In the genomic region with DNA sequence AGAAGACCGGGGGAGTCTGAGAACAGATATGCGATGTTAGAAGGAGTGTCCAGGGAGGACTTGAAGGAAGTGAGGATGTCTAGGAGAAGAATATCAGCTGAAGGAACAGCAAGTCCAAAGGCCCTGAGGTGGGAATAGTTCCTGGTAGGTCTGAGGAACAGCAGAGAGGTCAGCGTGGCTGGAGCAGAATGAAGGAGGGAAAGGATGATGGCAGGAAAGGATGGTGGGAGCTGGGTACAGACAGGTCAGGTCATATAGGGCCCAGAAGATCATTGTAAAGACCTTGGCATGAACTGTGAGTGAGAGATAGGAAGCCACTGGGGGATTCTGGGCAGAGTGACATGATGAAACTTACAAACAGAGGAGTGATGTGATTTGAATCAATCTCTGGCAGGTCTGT, we compare ENCODE assay signal across 25 cellular contexts.
DNase-seq lines count a peak whose midpoint lies in the region; ATAC-seq, FAIRE-seq and TF ChIP-seq lines count a peak whose summit lies in the region.
"Had no signal": no experiment of that assay in that cellular context is flagged by ENCODE, and none has a peak within 500 bp of the region (broad histone marks: within the 10 kb centered on the region; RNA-seq: fewer than 3 reads in every experiment).

No MANE protein-coding gene starts in this region.

- no peak overlapping the region for H2BK5ac ChIP-seq in IMR-90 (ENCODE audit: low read depth, low read length, poor library complexity, severe bottlenecking)
- no peak overlapping the region for H2BK5ac ChIP-seq in neuronal stem cell (ENCODE audit: low read length)

- no peak for ATAC-seq in IMR-90 (ENCODE audit: low read depth)
- ATAC-seq in HG02840 (IDR thresholded peaks at IDR 0.05; ENCODE audit: low FRiP score, unreplicated experiment): no peak
- no peak for ATAC-seq in CD4-positive, alpha-beta T cell (ENCODE audit: poor library complexity)
- ATAC-seq: A549, HCT116 had no signal

- no peak for TF ChIP-seq POLR2A in IMR-90 (IDR thresholded peaks at IDR 0.05; ENCODE audit: low read depth, low read length)

- no peak overlapping the region for H2BK20ac ChIP-seq in IMR-90 (ENCODE audit: low read depth, low read length)

- no peaks in the 10 kb centered on the region for H3K27me3 ChIP-seq in IMR-90 (ENCODE audit: control insufficient read depth, insufficient read depth, low read length)
- H3K27me3 ChIP-seq in bronchial epithelial cell (ENCODE audit: control insufficient read depth, insufficient read depth, low read length): no peaks in the 10 kb centered on the region
- no peaks in the 10 kb centered on the region for H3K27me3 ChIP-seq in neuronal stem cell (ENCODE audit: control insufficient read depth in 3 of 3, insufficient read depth in 3 of 3, low read depth in 1 of 3, low read length in 3 of 3)
- no peaks in the 10 kb centered on the region for H3K27me3 ChIP-seq in CD4-positive, alpha-beta T cell (ENCODE audit: control insufficient read depth, insufficient read depth, low read length)
- H3K27me3 ChIP-seq: BE2C, Peyer's patch had no signal

- WGBS in IMR-90 (ENCODE audit: extremely low coverage in 2 of 2, insufficient read length in 1 of 2), 2 experiments: 100% methylated on average over 3 of the region's 3 CpGs; no CpG with 5 or more reads in 1 of the 2 experiments
- whole genome bisulfite sequencing in neuronal stem cell (ENCODE audit: extremely low coverage in 2 of 2, insufficient read length in 2 of 2, insufficient replicate concordance in 1 of 2), 2 donors: no CpG with 5 or more reads among the region's 3 CpGs

- no peak overlapping the region for H3K27ac Mint-ChIP-seq in immature natural killer cell
- no peak overlapping the region for H3K27ac Mint-ChIP-seq in CD4-positive, alpha-beta T cell

- no peak overlapping the region for H3K4me3 Mint-ChIP-seq in immature natural killer cell
- H3K4me3 Mint-ChIP-seq in CD4-positive, alpha-beta T cell: no peak overlapping the region
- H3K4me3 Mint-ChIP-seq: CD4-positive, CD25-positive, alpha-beta regulatory T cell; IgD-negative memory B cell had no signal

- H2BK12ac ChIP-seq in neuronal stem cell (ENCODE audit: low read length): peak overlapping the region; percentile 26

- no peaks in the 10 kb centered on the region for H4K20me1 ChIP-seq in IMR-90 (ENCODE audit: insufficient read depth, low read length)

- no peak overlapping the region for H3K56ac ChIP-seq in IMR-90 (ENCODE audit: extremely low read depth, insufficient read depth, low read length)

- H3K36me3 ChIP-seq in IMR-90 (ENCODE audit: control insufficient read depth, insufficient read depth, low read length) (0 out of 2 replicates have a peak, but pooled peaks cover 1% of the 10 kb centered on the region), bronchial epithelial cell (ENCODE audit: control insufficient read depth, insufficient read depth, low read length) (no peaks in the 10 kb centered on the region), neuronal stem cell (replicated peaks in 1 of 2; ENCODE audit: control insufficient read depth in 2 of 2, insufficient read depth in 2 of 2, low read length in 2 of 2) (no peaks in the 10 kb centered on the region)
- H3K36me3 ChIP-seq: BE2C, Peyer's patch had no signal

- peak; percentile 40 for FAIRE-seq in bronchial epithelial cell (lab: Jason Lieb, UNC)
- FAIRE-seq: A549, D721Med, G401.6 had no signal

- H3K27ac ChIP-seq in IMR-90 (ENCODE audit: insufficient read depth, low read length) (no peak overlapping the region), neuronal stem cell (replicated peaks; ENCODE audit: low read length) (no peak overlapping the region)
- no peak overlapping the region for H3K27ac ChIP-seq in CD4-positive, alpha-beta T cell (ENCODE audit: low read depth, low read length)
- H3K27ac ChIP-seq: A549 had no signal

- H2AFZ ChIP-seq in IMR-90 (replicated peaks; ENCODE audit: low read length, poor library complexity) (no peak overlapping the region), neuronal stem cell (ENCODE audit: low read length) (no peak overlapping the region)

- H2BK15ac ChIP-seq in IMR-90 (ENCODE audit: low read depth, low read length) (no peak overlapping the region), neuronal stem cell (ENCODE audit: low read length) (no peak overlapping the region)

- peaks cover 0 to under 1% (median 0%) of the 10 kb centered on the region in 3 donors for H3K27me3 Mint-ChIP-seq in immature natural killer cell (ENCODE audit: low read depth in 3 of 3)
- H3K27me3 Mint-ChIP-seq in CD4-positive, alpha-beta T cell: no peaks in the 10 kb centered on the region
- H3K27me3 Mint-ChIP-seq: CD4-positive, CD25-positive, alpha-beta regulatory T cell; IgD-negative memory B cell had no signal

- no peak overlapping the region for H3K4me2 ChIP-seq in IMR-90 (ENCODE audit: low read depth, low read length)
- no peak overlapping the region for H3K4me2 ChIP-seq in neuronal stem cell (ENCODE audit: insufficient read depth, low read length, poor library complexity, severe bottlenecking)
- H3K4me2 ChIP-seq: A549 had no signal

- H4K91ac ChIP-seq in IMR-90 (ENCODE audit: insufficient read depth, low read depth, low read length) (no peak overlapping the region), neuronal stem cell (ENCODE audit: low read depth, low read length, poor library complexity) (no peak overlapping the region)

- peak overlapping the region; percentile 3; the same call in 1 of the 2 replicates for H2AK5ac ChIP-seq in IMR-90 (ENCODE audit: low read depth, low read length)
- no peak overlapping the region for H2AK5ac ChIP-seq in neuronal stem cell (ENCODE audit: low read depth, low read length)

- H3K4ac ChIP-seq in IMR-90 (ENCODE audit: low read depth, low read length) (no peak overlapping the region), neuronal stem cell (ENCODE audit: low read length) (no peak overlapping the region)

- H3K79me1 ChIP-seq in IMR-90 (ENCODE audit: low read depth in 1 of 2, low read length in 2 of 2): peaks cover 18 to 61% of the 10 kb centered on the region in 2 experiments
- no peaks in the 10 kb centered on the region for H3K79me1 ChIP-seq in neuronal stem cell (ENCODE audit: low read depth, low read length)

- H3K4me1 ChIP-seq in IMR-90 (ENCODE audit: control insufficient read depth, insufficient read depth, low read length): peaks cover 19% of the 10 kb centered on the region
- peaks cover 12 to 31% of the 10 kb centered on the region in 2 donors for H3K4me1 ChIP-seq in neuronal stem cell (ENCODE audit: control insufficient read depth in 2 of 2, insufficient read depth in 1 of 2, low read depth in 1 of 2, low read length in 2 of 2)
- H3K4me1 ChIP-seq: BE2C had no signal

- H4K8ac ChIP-seq in IMR-90 (ENCODE audit: low read depth in 2 of 2, low read length in 2 of 2) (no peak overlapping the region), neuronal stem cell (ENCODE audit: low read depth, low read length) (no peak overlapping the region)

- H3K9me1 ChIP-seq in IMR-90 (ENCODE audit: insufficient read depth, low read length): peaks cover 18% of the 10 kb centered on the region

- H3K14ac ChIP-seq in IMR-90 (replicated peaks; ENCODE audit: low read depth, low read length) (no peak overlapping the region), neuronal stem cell (ENCODE audit: low read length) (no peak overlapping the region)

- H4K5ac ChIP-seq in IMR-90 (ENCODE audit: low read depth, low read length): no peak overlapping the region

- no peak overlapping the region for H3K4me3 ChIP-seq in IMR-90 (ENCODE audit: insufficient read depth, low read depth, low read length)
- H3K4me3 ChIP-seq in bronchial epithelial cell (ENCODE audit: low read depth, low read length): no peak overlapping the region
- H3K4me3 ChIP-seq in neuronal stem cell (ENCODE audit: low read length in 2 of 2): no peak overlapping the region
- H3K4me3 ChIP-seq: A549, Peyer's patch had no signal

- CTCF ChIA-PET in IMR-90 (lab: Yijun Ruan, JAX): interaction anchor here (0.5 kb wide), 1 partner anchor 213 kb away, joined by 3 read pairs; no protein-coding TSS in a partner anchor
- CTCF ChIA-PET in CD4-positive, alpha-beta T cell (lab: Charles Lee): no interaction called here

- no peak for TF ChIP-seq CTCF in IMR-90 (conservative IDR thresholded peaks at IDR 0.05; ENCODE audit: low read depth, low read length)
- no peak for TF ChIP-seq CTCF in bronchial epithelial cell (IDR thresholded peaks at IDR 0.05; ENCODE audit: insufficient read depth, low read length, severe bottlenecking)
- TF ChIP-seq CTCF in CD4-positive, alpha-beta T cell (IDR thresholded peaks at IDR 0.05): no peak

- H2BK120ac ChIP-seq in IMR-90 (ENCODE audit: low read depth, low read length) (no peak overlapping the region), neuronal stem cell (ENCODE audit: low read depth, low read length) (no peak overlapping the region)

- no peak overlapping the region for H3K18ac ChIP-seq in IMR-90 (ENCODE audit: low read depth, low read length)
- peak overlapping the region; percentile 27 for H3K18ac ChIP-seq in neuronal stem cell (ENCODE audit: low read length)

- DNase-seq in IMR-90 (no peak), bronchial epithelial cell (ENCODE audit: low read depth) (no peak), neuronal stem cell (ENCODE audit: low spot score) (no peak), immature natural killer cell (no peak), kidney tubule cell (ENCODE audit: low spot score) (no peak)
- DNase-seq in CD4-positive, alpha-beta T cell: no peak
- DNase-seq: BE2C; CD4-positive, CD25-positive, alpha-beta regulatory T cell; DMS53; MM.1S; NCI-H2029; NCI-H446 treated with DMSO at 0.1 percent for 48 hours; NCI-H526; NCI-H82; NK-92 treated with Interleukin-12 subunit alpha and Interleukin-12 subunit beta, amount 100 ng/mL, for 24 hours; OCI-M1; Peyer's patch; SHP77 treated with DMSO at 0.1 percent for 48 hours had no signal

- no peak for TF ChIP-seq RAD21 in IMR-90 (IDR thresholded peaks at IDR 0.05; ENCODE audit: low read length)

- H3K23ac ChIP-seq in IMR-90 (ENCODE audit: low read depth, low read length): no peak overlapping the region
- no peak overlapping the region for H3K23ac ChIP-seq in neuronal stem cell (ENCODE audit: low read depth, low read length, poor library complexity)

- no peaks in the 10 kb centered on the region for H3K9me3 ChIP-seq in IMR-90 (ENCODE audit: control insufficient read depth, insufficient read depth, low read length)
- no peaks in the 10 kb centered on the region for H3K9me3 ChIP-seq in neuronal stem cell (replicated peaks in 1 of 2; ENCODE audit: control insufficient read depth in 2 of 2, insufficient read depth in 1 of 2, low read depth in 1 of 2, low read length in 2 of 2)
- H3K9me3 ChIP-seq in CD4-positive, alpha-beta T cell (ENCODE audit: control insufficient read depth, low read length): no peaks in the 10 kb centered on the region
- H3K9me3 ChIP-seq: A549, BE2C, Peyer's patch had no signal

- peaks cover 15 to 17% of the 10 kb centered on the region in 2 donors for H3K4me1 Mint-ChIP-seq in immature natural killer cell
- peaks cover 38% of the 10 kb centered on the region for H3K4me1 Mint-ChIP-seq in CD4-positive, alpha-beta T cell (ENCODE audit: low read depth)

- intact Hi-C loops in IMR-90 (cut with micrococcal nuclease): no loop called here
- intact Hi-C loops in CD4-positive, alpha-beta T cell (cut with DNase I, micrococcal nuclease): loop anchor here in 1 of 2 experiments (5.0 kb wide), 1 partner anchor 212 kb away; no protein-coding TSS in a partner anchor

- peaks cover 0 to 11% (median 5%) of the 10 kb centered on the region in 3 donors for H3K36me3 Mint-ChIP-seq in immature natural killer cell
- peaks cover 13% of the 10 kb centered on the region for H3K36me3 Mint-ChIP-seq in CD4-positive, alpha-beta T cell (ENCODE audit: low read depth)

- H2AK9ac ChIP-seq in IMR-90 (replicated peaks; ENCODE audit: low read depth, low read length, poor library complexity): no peak overlapping the region

- in situ Hi-C loops in IMR-90 (cut with MboI; ENCODE audit: low sequenced_read_pairs): no loop called here

- no peaks in the 10 kb centered on the region for H3K9me3 Mint-ChIP-seq in immature natural killer cell
- no peaks in the 10 kb centered on the region for H3K9me3 Mint-ChIP-seq in CD4-positive, alpha-beta T cell

- POLR2A ChIA-PET in IMR-90 (lab: Charles Lee; ENCODE audit: unreplicated experiment): no interaction called here
- POLR2A ChIA-PET in CD4-positive, alpha-beta T cell (lab: Charles Lee): no interaction called here

- no TSS peak for BruUV-seq in IMR-90 (replicated peaks; lab: Mats Ljungman, UMichigan)

- dilution Hi-C loops in IMR-90 (cut with HindIII; ENCODE audit: low sequenced_read_pairs, unreplicated experiment): no loop called here

- H3K9ac ChIP-seq in IMR-90 (ENCODE audit: low read depth, low read length) (no peak overlapping the region), neuronal stem cell (ENCODE audit: low read depth, low read length, poor library complexity) (no peak overlapping the region)
- H3K9ac ChIP-seq: KMS-11 had no signal
